In the genomic region with DNA sequence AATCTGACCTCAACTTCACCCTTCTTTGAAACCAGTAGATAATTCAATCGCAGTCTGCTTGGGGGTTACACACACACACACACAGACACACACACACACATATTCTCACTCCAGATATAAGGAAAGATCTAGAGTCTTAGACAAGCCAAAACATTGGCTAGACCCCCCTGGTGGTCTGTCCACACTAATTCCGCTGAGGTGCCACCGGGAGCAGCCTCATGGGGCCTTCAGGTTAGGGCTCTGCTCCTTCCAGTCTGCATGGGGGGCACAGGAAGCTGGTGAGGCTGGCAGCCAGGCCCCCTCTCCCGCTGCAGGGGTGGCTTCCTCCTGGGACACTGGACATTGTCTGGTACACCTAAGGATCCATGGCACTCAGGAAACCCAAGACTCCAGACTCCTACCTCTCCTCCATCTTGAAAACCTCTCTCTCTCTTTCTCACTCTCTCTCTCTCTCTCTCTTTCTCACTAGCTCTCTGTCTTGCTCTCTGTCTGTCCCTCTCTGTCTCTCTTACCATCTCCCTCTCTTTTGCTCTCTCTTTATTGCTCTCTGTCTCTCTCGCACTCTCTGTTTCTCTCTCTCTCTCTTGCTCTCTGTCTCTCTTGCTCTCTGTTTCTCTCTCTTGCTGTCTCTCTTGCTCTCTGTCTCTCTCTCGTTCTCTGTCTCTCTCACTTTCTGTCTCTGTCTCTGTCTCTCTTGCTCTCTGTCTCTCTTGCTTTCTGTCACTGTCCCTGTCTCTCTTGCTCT, we compare ENCODE assay signal across 1 cellular context.
TF ChIP-seq lines count a peak whose summit lies in the region.

No MANE protein-coding gene starts in this region.

TF ChIP-seq in HEK293, 187 proteins besides CTCF, POLR2A, EP300 and RAD21 (continued from another document):
- TF ChIP-seq ZNF366 (tag by site-specific recombination; conservative IDR thresholded peaks at IDR 0.05): 0 out of 2 replicates have a peak, but pooled peaks have one; percentile 40
- TF ChIP-seq ZNF350 (tag by site-specific recombination; IDR thresholded peaks at IDR 0.05): no peak
- peak; percentile 78 for TF ChIP-seq PRDM1 (tag by site-specific recombination; IDR thresholded peaks at IDR 0.05)
- TF ChIP-seq ZNF701 (tag by site-specific recombination; IDR thresholded peaks at IDR 0.05): no peak
- no peak for TF ChIP-seq ZNF549 (tag by site-specific recombination; IDR thresholded peaks at IDR 0.05)
- TF ChIP-seq, protein P1, sequence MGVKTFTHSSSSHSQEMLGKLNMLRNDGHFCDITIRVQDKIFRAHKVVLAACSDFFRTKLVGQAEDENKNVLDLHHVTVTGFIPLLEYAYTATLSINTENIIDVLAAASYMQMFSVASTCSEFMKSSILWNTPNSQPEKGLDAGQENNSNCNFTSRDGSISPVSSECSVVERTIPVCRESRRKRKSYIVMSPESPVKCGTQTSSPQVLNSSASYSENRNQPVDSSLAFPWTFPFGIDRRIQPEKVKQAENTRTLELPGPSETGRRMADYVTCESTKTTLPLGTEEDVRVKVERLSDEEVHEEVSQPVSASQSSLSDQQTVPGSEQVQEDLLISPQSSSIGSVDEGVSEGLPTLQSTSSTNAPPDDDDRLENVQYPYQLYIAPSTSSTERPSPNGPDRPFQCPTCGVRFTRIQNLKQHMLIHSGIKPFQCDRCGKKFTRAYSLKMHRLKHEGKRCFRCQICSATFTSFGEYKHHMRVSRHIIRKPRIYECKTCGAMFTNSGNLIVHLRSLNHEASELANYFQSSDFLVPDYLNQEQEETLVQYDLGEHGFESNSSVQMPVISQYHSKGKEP (tag by site-specific recombination; IDR thresholded peaks at IDR 0.05): no peak
- TF ChIP-seq KLF1 (tag by site-specific recombination; IDR thresholded peaks at IDR 0.05): no peak
- no peak for TF ChIP-seq WT1 (tag by site-specific recombination; IDR thresholded peaks at IDR 0.05)
- TF ChIP-seq SETDB1 (IDR thresholded peaks at IDR 0.05; ENCODE audit: insufficient read length, low read length): no peak
- TF ChIP-seq ZNF596 (tag by site-specific recombination; IDR thresholded peaks at IDR 0.05): peak; percentile 100
- no peak for TF ChIP-seq ZNF624 (tag by site-specific recombination; IDR thresholded peaks at IDR 0.05)
- TF ChIP-seq ZFP37 (tag by site-specific recombination; IDR thresholded peaks at IDR 0.05): no peak
- TF ChIP-seq OSR2 (tag by site-specific recombination; IDR thresholded peaks at IDR 0.05): no peak
